8 cellular contexts compared by ENCODE assay signal in genomic region chr17:50199651-50200446, GRCh38. TPM values are rescaled to one million over a fixed set of nuclear protein-coding genes. Genes with fewer than 3 reads are reported as not detected.
DNase-seq lines count a peak whose midpoint lies in the region; ATAC-seq and TF ChIP-seq lines count a peak whose summit lies in the region.

No MANE protein-coding gene starts in this region.

- TF ChIP-seq CTCF in endodermal cell (conservative IDR thresholded peaks at IDR 0.05) (no peak), mesothelial cell of epicardium (IDR thresholded peaks at IDR 0.05; ENCODE audit: unreplicated experiment) (no peak)

- peak; percentile 94 for DNase-seq in EH (ENCODE audit: low read depth)
- peak; percentile 85 to 88 for DNase-seq in NCI-H526 (lab: John Stamatoyannopoulos, UW)
- peak; percentile 65 for DNase-seq in activated CD8-positive, alpha-beta memory T cell treated with anti-CD3 and anti-CD28 coated beads for 24 hours
- peak; percentile 98 for DNase-seq in endodermal cell
- DNase-seq in mesothelial cell of epicardium (ENCODE audit: low spot score in 2 of 2, unreplicated experiment in 2 of 2) = peak; percentile 79 to 86
- DNase-seq in stimulated activated CD8-positive, alpha-beta memory T cell treated with anti-CD3 and anti-CD28 coated beads, Interleukin-15, amount 100 ng/mL, for 48 hours (ENCODE audit: low read depth in 2 of 2) = peak; percentile 43 to 57

- peak overlapping the region; percentile 97 for H3K27ac Mint-ChIP-seq in endodermal cell
- peak overlapping the region; percentile 98 for H3K27ac Mint-ChIP-seq in mesothelial cell of epicardium

- H3K4me1 Mint-ChIP-seq in endodermal cell = peaks cover 8% of the 10 kb centered on the region
- H3K4me1 Mint-ChIP-seq in mesothelial cell of epicardium = peaks cover 68% of the 10 kb centered on the region

- H3K4me3 Mint-ChIP-seq in endodermal cell (peak overlapping the region; percentile 72), mesothelial cell of epicardium (peak overlapping the region; percentile 85)

- peaks cover 44% of the 10 kb centered on the region for H3K27me3 Mint-ChIP-seq in endodermal cell (ENCODE audit: insufficient read depth)
- peaks cover 16% of the 10 kb centered on the region for H3K27me3 Mint-ChIP-seq in mesothelial cell of epicardium (ENCODE audit: low read depth)

- peak; percentile 24 for ATAC-seq in HG02973 (IDR thresholded peaks at IDR 0.05; ENCODE audit: unreplicated experiment)
- no peak for ATAC-seq in HG03095 (IDR thresholded peaks at IDR 0.05; ENCODE audit: unreplicated experiment)

- H3K9me3 Mint-ChIP-seq in endodermal cell (no peaks in the 10 kb centered on the region), mesothelial cell of epicardium (no peaks in the 10 kb centered on the region)

- H3K9me3 ChIP-seq in endodermal cell (ENCODE audit: control insufficient read depth, low read length) = no peaks in the 10 kb centered on the region

- WGBS in endodermal cell (ENCODE audit: insufficient coverage in 1 of 2, insufficient read length in 1 of 2), 2 experiments = 14 to 15% methylated on average over 24 to 46 of the region's 50 CpGs

- no peaks in the 10 kb centered on the region for H3K36me3 ChIP-seq in endodermal cell (ENCODE audit: control insufficient read depth, insufficient read depth, low read length)

- H3K27me3 ChIP-seq in endodermal cell (ENCODE audit: control insufficient read depth, insufficient read depth, low read length, poor library complexity, severe bottlenecking) = peaks cover 23% of the 10 kb centered on the region

- H3K36me3 Mint-ChIP-seq in endodermal cell (ENCODE audit: low read depth) = peaks cover 12% of the 10 kb centered on the region
- peaks cover 17% of the 10 kb centered on the region for H3K36me3 Mint-ChIP-seq in mesothelial cell of epicardium

- H3K9ac ChIP-seq in endodermal cell (ENCODE audit: extremely low read depth, low read length, poor library complexity, severe bottlenecking) = peak overlapping the region; percentile 38

- H3K4me1 ChIP-seq in endodermal cell (ENCODE audit: control insufficient read depth, insufficient read depth, low read length) = no peaks in the 10 kb centered on the region

- peak overlapping the region; percentile 74 for H3K4me3 ChIP-seq in endodermal cell (ENCODE audit: low read length)

- H3K27ac ChIP-seq in endodermal cell (ENCODE audit: low read depth, low read length) = no peak overlapping the region

RNA-seq across cellular contexts. Expression of gene COL1A1, which starts 1.6 kb away (rescaled TPM):
- total RNA-seq in endodermal cell (10 to 100 TPM; 62.2 to 85.6 TPM), mesothelial cell of epicardium (3,780 to 4,004 TPM (median 3,972 TPM) in 3 replicates)
- 115 TPM for polyA plus RNA-seq in endodermal cell (2013, experiment 1 of 2)
- 126 TPM for polyA plus RNA-seq in endodermal cell (2013, experiment 2 of 2)

RNA-seq across cellular contexts. Expression of gene SGCA, which starts 34.0 kb away (rescaled TPM):
- total RNA-seq in endodermal cell = 1 to 10 TPM in 1 of 2 donors, under 1 TPM in 1; 0.51 to 2.6 TPM
- 0.75 TPM for polyA plus RNA-seq in endodermal cell (2013, experiment 1 of 2)
- polyA plus RNA-seq in endodermal cell (2013, experiment 2 of 2) = 0.46 TPM
- not detected in 3 replicates for total RNA-seq in mesothelial cell of epicardium

RNA-seq across cellular contexts. Expression of gene PPP1R9B, which starts 49.4 kb away (rescaled TPM):
- total RNA-seq in endodermal cell (10 to 100 TPM; 24.1 to 34.6 TPM), mesothelial cell of epicardium (56.4 to 58.6 TPM (median 56.6 TPM) in 3 replicates)
- 27.5 TPM for polyA plus RNA-seq in endodermal cell (2013, experiment 1 of 2)
- polyA plus RNA-seq in endodermal cell (2013, experiment 2 of 2) = 28.4 TPM

Comparison
In these comparisons a context has a peak if more than half of its experiments do, and no peak if none do; other contexts are left out.
1. RNA of gene COL1A1, which starts 1.6 kb away (total RNA-seq): 3,780 to 4,004 TPM in mesothelial cell of epicardium; 62.2 to 85.6 TPM in endodermal cell; every median in the first group is over 10 times any median in the second.
2. Peak in every context shown above with its lines, with median percentiles within 50 percentile points of each other: DNase-seq.